Comparison of ENCODE assay signal across 10 cellular contexts in the genomic region with DNA sequence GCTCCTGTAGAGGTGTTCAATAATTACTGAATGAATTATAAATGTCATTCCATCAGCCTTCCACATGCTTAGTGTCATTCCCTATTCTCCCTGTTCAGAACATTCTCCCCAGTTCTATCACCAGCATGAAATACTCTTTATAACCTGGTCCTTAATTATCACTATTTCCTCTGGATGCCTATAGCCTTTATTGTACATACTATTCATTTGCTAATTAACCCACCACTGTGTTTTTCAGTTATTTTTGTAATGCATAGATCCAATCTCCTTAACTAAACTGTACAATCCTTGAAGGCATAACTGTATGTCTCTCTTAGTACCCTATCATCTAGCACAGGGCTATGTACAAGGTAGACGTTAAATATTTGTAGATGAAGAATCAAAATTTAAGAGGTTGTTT. TPM values are rescaled to one million over a fixed set of nuclear protein-coding genes. Genes with fewer than 3 reads are reported as not detected.
A peak's percentile ranks its signal among the peaks of the same experiment; 100 is the strongest.
DNase-seq lines count a peak whose midpoint lies in the region; ATAC-seq and TF ChIP-seq lines count a peak whose summit lies in the region.
"Had no signal": no experiment of that assay in that cellular context is flagged by ENCODE, and none has a peak within 500 bp of the region (broad histone marks: within the 10 kb centered on the region; RNA-seq: fewer than 3 reads in every experiment).

No MANE protein-coding gene starts in this region.

- H3K36me3 ChIP-seq in PC-9 (ENCODE audit: low read depth) (no peaks in the 10 kb centered on the region), skeletal muscle satellite cell (ENCODE audit: insufficient read depth, low read length) (no peaks in the 10 kb centered on the region)
- H3K36me3 ChIP-seq: SJSA1 had no signal

- H3K9me2 ChIP-seq in PC-9 (ENCODE audit: insufficient read depth), result no peaks in the 10 kb centered on the region

- H4K20me1 ChIP-seq in PC-9 (ENCODE audit: insufficient read depth), result no peaks in the 10 kb centered on the region

- H3K9me3 Mint-ChIP-seq in activated T-cell treated with anti-CD3 and anti-CD28 coated beads, Interleukin-2, amount 50 U/mL, for 4 hours, result no peaks in the 10 kb centered on the region

- H3K4me2 ChIP-seq in PC-9 (peak overlapping the region; percentile 90), skeletal muscle satellite cell (ENCODE audit: low read length) (peak overlapping the region; percentile 77)

- DNase-seq in activated T-cell treated with anti-CD3 and anti-CD28 coated beads, Interleukin-2, amount 50 U/mL, for 4 hours, result no peak
- DNase-seq in activated T-cell treated with anti-CD3 and anti-CD28 coated beads, Interleukin-2, amount 50 U/mL, for 48 hours, result no peak
- DNase-seq in PC-9 (no peak), epithelial cell of proximal tubule (ENCODE audit: low read depth) (no peak)
- DNase-seq: NCI-H146 had no signal

- no TSS peak for BruUV-seq in PC-9 (replicated peaks; lab: Mats Ljungman, UMichigan)

- no peak for TF ChIP-seq CTCF in PC-9 (conservative IDR thresholded peaks at IDR 0.05)
- no peak for TF ChIP-seq CTCF in epithelial cell of proximal tubule (conservative IDR thresholded peaks at IDR 0.05; ENCODE audit: low read depth, low read length)

- no peaks in the 10 kb centered on the region for H3F3A ChIP-seq in PC-9 (ENCODE audit: insufficient read depth, low read depth)

- peak overlapping the region; percentile 97 for H3K4me3 Mint-ChIP-seq in activated T-cell treated with anti-CD3 and anti-CD28 coated beads, Interleukin-2, amount 50 U/mL, for 4 hours

- POLR2A ChIA-PET in PC-9 (lab: Charles Lee; ENCODE audit: unreplicated experiment), result no interaction called here

- H3K27me3 ChIP-seq in PC-9 (ENCODE audit: insufficient read depth, low read depth), result no peaks in the 10 kb centered on the region
- no peaks in the 10 kb centered on the region for H3K27me3 ChIP-seq in skeletal muscle satellite cell (ENCODE audit: control insufficient read depth, insufficient read depth, low read length)
- H3K27me3 ChIP-seq: SJSA1 had no signal

- H3K36me3 Mint-ChIP-seq in activated T-cell treated with anti-CD3 and anti-CD28 coated beads, Interleukin-2, amount 50 U/mL, for 4 hours (ENCODE audit: insufficient read depth), result no peaks in the 10 kb centered on the region

- H2AFZ ChIP-seq in PC-9, result no peak overlapping the region

- H3K4me1 Mint-ChIP-seq in activated T-cell treated with anti-CD3 and anti-CD28 coated beads, Interleukin-2, amount 50 U/mL, for 4 hours (ENCODE audit: low read depth), result peaks cover 52% of the 10 kb centered on the region

- H3K27ac ChIP-seq in PC-9, result no peak overlapping the region

- ATAC-seq in activated T-cell treated with anti-CD3 and anti-CD28 coated beads, Interleukin-2, amount 50 U/mL, for 4 hours, result no peak
- ATAC-seq in GM21515 (IDR thresholded peaks at IDR 0.05; ENCODE audit: unreplicated experiment), result no peak
- no peak for ATAC-seq in HG02642 (IDR thresholded peaks at IDR 0.05; ENCODE audit: poor library complexity, unreplicated experiment)
- no peak for ATAC-seq in GM19035 (IDR thresholded peaks at IDR 0.05; ENCODE audit: unreplicated experiment)

- H3K4me3 ChIP-seq in PC-9, result peak overlapping the region; percentile 93; the same call in 1 of the 2 replicates
- peak overlapping the region; percentile 79 for H3K4me3 ChIP-seq in epithelial cell of proximal tubule (ENCODE audit: low read depth, low read length)
- peak overlapping the region; percentile 79 for H3K4me3 ChIP-seq in skeletal muscle satellite cell (ENCODE audit: low read length)

- CTCF ChIA-PET in PC-9 (lab: Charles Lee), result no interaction called here

- H3K79me2 ChIP-seq in PC-9 (ENCODE audit: low read depth), result 0 out of 2 replicates have a peak, but pooled peaks cover 2% of the 10 kb centered on the region

- H3K4me1 ChIP-seq in PC-9 (replicated peaks; ENCODE audit: insufficient read depth), result 0 out of 2 replicates have a peak, but pooled peaks cover 15% of the 10 kb centered on the region
- H3K4me1 ChIP-seq in skeletal muscle satellite cell (ENCODE audit: control insufficient read depth, insufficient read depth, low read length), result no peaks in the 10 kb centered on the region

- H3K9ac ChIP-seq in skeletal muscle satellite cell (ENCODE audit: low read depth, low read length), result peak overlapping the region; percentile 86

- H3K27me3 Mint-ChIP-seq in activated T-cell treated with anti-CD3 and anti-CD28 coated beads, Interleukin-2, amount 50 U/mL, for 4 hours (ENCODE audit: low read depth), result no peaks in the 10 kb centered on the region

- intact Hi-C loops in PC-9 (cut with micrococcal nuclease; ENCODE audit: unreplicated experiment), result no loop called here

- no peaks in the 10 kb centered on the region for H3K9me3 ChIP-seq in PC-9 (ENCODE audit: insufficient read depth, low read depth)
- no peaks in the 10 kb centered on the region for H3K9me3 ChIP-seq in skeletal muscle satellite cell (replicated peaks; ENCODE audit: low read length)
- H3K9me3 ChIP-seq: SJSA1 had no signal

RNA-seq across cellular contexts. Expression of a gene that starts 1.2 kb away (rescaled TPM):
- total RNA-seq in activated T-cell treated with anti-CD3 and anti-CD28 coated beads, Interleukin-2, amount 50 U/mL, for 4 hours, result 10 to 100 TPM; 26.9 to 33.7 (median 27.7) TPM
- total RNA-seq in PC-9 (2021) (25.8 and 28.7 TPM in 2 replicates), epithelial cell of proximal tubule (32.7 and 33.5 TPM in 2 replicates)
- 11.4 and 11.9 TPM in 2 replicates for total RNA-seq in skeletal muscle satellite cell (2012; rRNA removed)
